19 cellular contexts compared by ENCODE assay signal in the genomic region with DNA sequence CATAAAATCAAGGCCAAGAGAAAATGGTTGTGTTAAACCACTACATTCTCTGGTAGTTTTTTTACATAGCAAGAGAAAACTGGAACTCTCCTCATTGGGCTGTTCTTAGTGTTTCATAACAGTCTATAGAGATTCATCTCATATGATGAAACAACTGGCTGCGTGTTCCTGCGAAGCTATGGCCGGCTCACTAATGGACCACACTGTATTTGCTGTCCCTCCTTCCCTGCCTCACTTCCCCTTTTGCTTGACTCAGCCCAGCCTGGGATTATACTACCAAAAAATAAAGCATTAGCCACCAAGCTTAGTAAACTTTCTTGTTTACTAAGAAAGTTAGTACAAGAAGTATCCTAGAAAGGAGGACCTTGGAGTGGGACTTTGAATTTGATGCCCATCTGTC.
"Had no signal": no experiment of that assay in that cellular context is flagged by ENCODE, and none has a peak within 500 bp of the region (broad histone marks: within the 10 kb centered on the region; RNA-seq: fewer than 3 reads in every experiment).

No MANE protein-coding gene starts in this region.

- H3K36me3 Mint-ChIP-seq: activated CD4-positive, alpha-beta memory T cell treated with anti-CD3 and anti-CD28 coated beads for 36 hours; activated CD8-positive, alpha-beta memory T cell treated with anti-CD3 and anti-CD28 coated beads, Interleukin-2, amount 10 ng/mL, durations not matched to agents 7 days and 5 days had no signal

- H3K9me3 Mint-ChIP-seq: activated CD4-positive, alpha-beta memory T cell treated with anti-CD3 and anti-CD28 coated beads for 36 hours; central memory CD8-positive, alpha-beta T cell; nephron progenitor cell had no signal

- DNase-seq: activated CD4-positive, alpha-beta memory T cell treated with anti-CD3 and anti-CD28 coated beads for 36 hours; activated CD4-positive, alpha-beta T cell treated with anti-CD3 and anti-CD28 coated beads for 36 hours; activated CD8-positive, alpha-beta memory T cell treated with anti-CD3 and anti-CD28 coated beads, Interleukin-2, amount 10 ng/mL, durations not matched to agents 7 days and 5 days; activated effector memory CD4-positive, alpha-beta T cell treated with Interleukin-2 at 50 U/mL for 16 hours; activated naive CD4-positive, alpha-beta T cell treated with anti-CD3 and anti-CD28 coated beads, Interleukin-2, amount 50 U/mL, for 16 hours; activated T-cell treated with anti-CD3 and anti-CD28 coated beads, Interleukin-2, amount 50 U/mL, for 1 hour; kidney glomerular epithelial cell; nephron progenitor cell; small intestine; stimulated activated CD4-positive, alpha-beta T cell treated with anti-CD3 and anti-CD28 coated beads, Interleukin-4, amount 100 ng/mL, for 4 hours; stimulated activated CD8-positive, alpha-beta memory T cell treated with anti-CD3 and anti-CD28 coated beads, Interleukin-4, amount 100 ng/mL, for 48 hours; stimulated activated naive CD4-positive, alpha-beta T cell treated with Interleukin-2 at 50 U/mL for 16 hours; T-helper 1 cell; trophoblast cell had no signal

- H3K27ac Mint-ChIP-seq: activated CD4-positive, alpha-beta memory T cell treated with anti-CD3 and anti-CD28 coated beads for 36 hours; activated CD4-positive, alpha-beta T cell treated with anti-CD3 and anti-CD28 coated beads for 36 hours; activated CD8-positive, alpha-beta memory T cell treated with anti-CD3 and anti-CD28 coated beads, Interleukin-2, amount 10 ng/mL, durations not matched to agents 7 days and 5 days; nephron progenitor cell had no signal

- H3K27ac ChIP-seq: coronary artery, foreskin keratinocyte, prostate gland had no signal

- H3K4me1 ChIP-seq: foreskin keratinocyte, prostate gland had no signal

- FAIRE-seq: small intestine had no signal

- ATAC-seq: activated CD4-positive, alpha-beta T cell treated with anti-CD3 and anti-CD28 coated beads for 36 hours; activated CD8-positive, alpha-beta memory T cell treated with anti-CD3 and anti-CD28 coated beads, Interleukin-2, amount 10 ng/mL, durations not matched to agents 7 days and 5 days; foreskin keratinocyte; right cardiac atrium had no signal

- H3K4me3 ChIP-seq: coronary artery, prostate gland had no signal

- H3K9me3 ChIP-seq: prostate gland had no signal

- H3K27me3 ChIP-seq: foreskin keratinocyte had no signal

- H3K36me3 ChIP-seq: prostate gland had no signal

- H3K4me1 Mint-ChIP-seq: activated CD4-positive, alpha-beta T cell treated with anti-CD3 and anti-CD28 coated beads for 36 hours; activated CD8-positive, alpha-beta memory T cell treated with anti-CD3 and anti-CD28 coated beads, Interleukin-2, amount 10 ng/mL, durations not matched to agents 7 days and 5 days; central memory CD8-positive, alpha-beta T cell; nephron progenitor cell had no signal

- H3K4me3 Mint-ChIP-seq: activated CD4-positive, alpha-beta memory T cell treated with anti-CD3 and anti-CD28 coated beads for 36 hours; activated CD4-positive, alpha-beta T cell treated with anti-CD3 and anti-CD28 coated beads for 36 hours; activated CD8-positive, alpha-beta memory T cell treated with anti-CD3 and anti-CD28 coated beads, Interleukin-2, amount 10 ng/mL, durations not matched to agents 7 days and 5 days; central memory CD8-positive, alpha-beta T cell; nephron progenitor cell had no signal
